ENCODE assay signal across 1 cellular context in the genomic region with DNA sequence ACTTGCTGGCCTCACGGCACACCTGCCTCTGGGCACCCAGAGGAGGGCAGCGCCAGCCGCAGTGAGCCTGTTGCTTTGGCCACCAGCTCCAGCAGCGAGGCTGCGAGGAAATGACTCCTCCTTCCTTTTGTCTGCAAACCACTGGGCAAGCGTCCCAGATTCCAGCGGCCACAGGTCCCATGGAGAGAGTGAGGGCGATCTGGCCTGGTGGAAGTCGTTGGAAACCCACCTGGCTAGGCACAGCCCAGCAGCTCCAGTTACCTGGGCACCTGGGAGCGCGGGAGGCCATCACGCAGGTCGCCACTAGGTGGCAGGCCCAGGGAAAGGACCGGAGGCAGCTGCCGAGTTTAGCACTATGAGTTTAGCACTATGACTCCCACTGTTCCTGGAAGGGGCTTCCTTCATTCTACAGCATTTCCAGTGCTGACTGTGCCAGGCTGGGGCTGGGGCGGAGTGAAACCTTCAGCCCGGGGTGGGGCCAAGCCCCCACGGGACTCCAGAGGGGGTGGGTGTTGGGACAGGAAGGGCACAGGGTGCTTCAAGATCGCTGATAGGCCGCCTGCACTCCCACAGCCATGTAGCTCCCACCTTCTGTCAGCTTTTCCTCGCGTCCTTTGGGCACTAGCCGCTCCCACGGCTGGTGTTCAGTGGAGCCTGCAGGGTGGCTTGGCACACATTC.
TF ChIP-seq lines count a peak whose summit lies in the region.

No MANE protein-coding gene starts in this region.

TF ChIP-seq in GM23338, 12 proteins besides CTCF, POLR2A, EP300 and RAD21 (continued from another document):
- TF ChIP-seq, protein P1, sequence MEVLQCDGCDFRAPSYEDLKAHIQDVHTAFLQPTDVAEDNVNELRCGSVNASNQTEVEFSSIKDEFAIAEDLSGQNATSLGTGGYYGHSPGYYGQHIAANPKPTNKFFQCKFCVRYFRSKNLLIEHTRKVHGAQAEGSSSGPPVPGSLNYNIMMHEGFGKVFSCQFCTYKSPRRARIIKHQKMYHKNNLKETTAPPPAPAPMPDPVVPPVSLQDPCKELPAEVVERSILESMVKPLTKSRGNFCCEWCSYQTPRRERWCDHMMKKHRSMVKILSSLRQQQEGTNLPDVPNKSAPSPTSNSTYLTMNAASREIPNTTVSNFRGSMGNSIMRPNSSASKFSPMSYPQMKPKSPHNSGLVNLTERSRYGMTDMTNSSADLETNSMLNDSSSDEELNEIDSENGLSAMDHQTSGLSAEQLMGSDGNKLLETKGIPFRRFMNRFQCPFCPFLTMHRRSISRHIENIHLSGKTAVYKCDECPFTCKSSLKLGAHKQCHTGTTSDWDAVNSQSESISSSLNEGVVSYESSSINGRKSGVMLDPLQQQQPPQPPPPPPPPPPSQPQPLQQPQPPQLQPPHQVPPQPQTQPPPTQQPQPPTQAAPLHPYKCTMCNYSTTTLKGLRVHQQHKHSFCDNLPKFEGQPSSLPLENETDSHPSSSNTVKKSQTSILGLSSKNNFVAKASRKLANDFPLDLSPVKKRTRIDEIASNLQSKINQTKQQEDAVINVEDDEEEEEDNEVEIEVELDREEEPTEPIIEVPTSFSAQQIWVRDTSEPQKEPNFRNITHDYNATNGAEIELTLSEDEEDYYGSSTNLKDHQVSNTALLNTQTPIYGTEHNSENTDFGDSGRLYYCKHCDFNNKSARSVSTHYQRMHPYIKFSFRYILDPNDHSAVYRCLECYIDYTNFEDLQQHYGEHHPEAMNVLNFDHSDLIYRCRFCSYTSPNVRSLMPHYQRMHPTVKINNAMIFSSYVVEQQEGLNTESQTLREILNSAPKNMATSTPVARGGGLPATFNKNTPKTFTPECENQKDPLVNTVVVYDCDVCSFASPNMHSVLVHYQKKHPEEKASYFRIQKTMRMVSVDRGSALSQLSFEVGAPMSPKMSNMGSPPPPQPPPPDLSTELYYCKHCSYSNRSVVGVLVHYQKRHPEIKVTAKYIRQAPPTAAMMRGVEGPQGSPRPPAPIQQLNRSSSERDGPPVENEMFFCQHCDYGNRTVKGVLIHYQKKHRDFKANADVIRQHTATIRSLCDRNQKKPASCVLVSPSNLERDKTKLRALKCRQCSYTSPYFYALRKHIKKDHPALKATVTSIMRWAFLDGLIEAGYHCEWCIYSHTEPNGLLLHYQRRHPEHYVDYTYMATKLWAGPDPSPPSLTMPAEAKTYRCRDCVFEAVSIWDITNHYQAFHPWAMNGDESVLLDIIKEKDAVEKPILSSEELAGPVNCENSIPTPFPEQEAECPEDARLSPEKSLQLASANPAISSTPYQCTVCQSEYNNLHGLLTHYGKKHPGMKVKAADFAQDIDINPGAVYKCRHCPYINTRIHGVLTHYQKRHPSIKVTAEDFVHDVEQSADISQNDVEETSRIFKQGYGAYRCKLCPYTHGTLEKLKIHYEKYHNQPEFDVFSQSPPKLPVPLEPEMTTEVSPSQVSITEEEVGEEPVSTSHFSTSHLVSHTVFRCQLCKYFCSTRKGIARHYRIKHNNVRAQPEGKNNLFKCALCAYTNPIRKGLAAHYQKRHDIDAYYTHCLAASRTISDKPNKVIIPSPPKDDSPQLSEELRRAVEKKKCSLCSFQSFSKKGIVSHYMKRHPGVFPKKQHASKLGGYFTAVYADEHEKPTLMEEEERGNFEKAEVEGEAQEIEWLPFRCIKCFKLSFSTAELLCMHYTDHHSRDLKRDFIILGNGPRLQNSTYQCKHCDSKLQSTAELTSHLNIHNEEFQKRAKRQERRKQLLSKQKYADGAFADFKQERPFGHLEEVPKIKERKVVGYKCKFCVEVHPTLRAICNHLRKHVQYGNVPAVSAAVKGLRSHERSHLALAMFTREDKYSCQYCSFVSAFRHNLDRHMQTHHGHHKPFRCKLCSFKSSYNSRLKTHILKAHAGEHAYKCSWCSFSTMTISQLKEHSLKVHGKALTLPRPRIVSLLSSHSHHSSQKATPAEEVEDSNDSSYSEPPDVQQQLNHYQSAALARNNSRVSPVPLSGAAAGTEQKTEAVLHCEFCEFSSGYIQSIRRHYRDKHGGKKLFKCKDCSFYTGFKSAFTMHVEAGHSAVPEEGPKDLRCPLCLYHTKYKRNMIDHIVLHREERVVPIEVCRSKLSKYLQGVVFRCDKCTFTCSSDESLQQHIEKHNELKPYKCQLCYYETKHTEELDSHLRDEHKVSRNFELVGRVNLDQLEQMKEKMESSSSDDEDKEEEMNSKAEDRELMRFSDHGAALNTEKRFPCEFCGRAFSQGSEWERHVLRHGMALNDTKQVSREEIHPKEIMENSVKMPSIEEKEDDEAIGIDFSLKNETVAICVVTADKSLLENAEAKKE (CRISPR knock-in tag; IDR thresholded peaks at IDR 0.05), result no peak
- TF ChIP-seq NANOG (IDR thresholded peaks at IDR 0.05; ENCODE audit: borderline replicate concordance) (no peak), POLR2AphosphoS5 (IDR thresholded peaks at IDR 0.05; ENCODE audit: low read depth) (no peak)
- TF ChIP-seq, protein P2, sequence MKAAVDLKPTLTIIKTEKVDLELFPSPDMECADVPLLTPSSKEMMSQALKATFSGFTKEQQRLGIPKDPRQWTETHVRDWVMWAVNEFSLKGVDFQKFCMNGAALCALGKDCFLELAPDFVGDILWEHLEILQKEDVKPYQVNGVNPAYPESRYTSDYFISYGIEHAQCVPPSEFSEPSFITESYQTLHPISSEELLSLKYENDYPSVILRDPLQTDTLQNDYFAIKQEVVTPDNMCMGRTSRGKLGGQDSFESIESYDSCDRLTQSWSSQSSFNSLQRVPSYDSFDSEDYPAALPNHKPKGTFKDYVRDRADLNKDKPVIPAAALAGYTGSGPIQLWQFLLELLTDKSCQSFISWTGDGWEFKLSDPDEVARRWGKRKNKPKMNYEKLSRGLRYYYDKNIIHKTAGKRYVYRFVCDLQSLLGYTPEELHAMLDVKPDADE (IDR thresholded peaks at IDR 0.05), result no peak
